ENCODE assay signal across 8 cellular contexts in the genomic region with DNA sequence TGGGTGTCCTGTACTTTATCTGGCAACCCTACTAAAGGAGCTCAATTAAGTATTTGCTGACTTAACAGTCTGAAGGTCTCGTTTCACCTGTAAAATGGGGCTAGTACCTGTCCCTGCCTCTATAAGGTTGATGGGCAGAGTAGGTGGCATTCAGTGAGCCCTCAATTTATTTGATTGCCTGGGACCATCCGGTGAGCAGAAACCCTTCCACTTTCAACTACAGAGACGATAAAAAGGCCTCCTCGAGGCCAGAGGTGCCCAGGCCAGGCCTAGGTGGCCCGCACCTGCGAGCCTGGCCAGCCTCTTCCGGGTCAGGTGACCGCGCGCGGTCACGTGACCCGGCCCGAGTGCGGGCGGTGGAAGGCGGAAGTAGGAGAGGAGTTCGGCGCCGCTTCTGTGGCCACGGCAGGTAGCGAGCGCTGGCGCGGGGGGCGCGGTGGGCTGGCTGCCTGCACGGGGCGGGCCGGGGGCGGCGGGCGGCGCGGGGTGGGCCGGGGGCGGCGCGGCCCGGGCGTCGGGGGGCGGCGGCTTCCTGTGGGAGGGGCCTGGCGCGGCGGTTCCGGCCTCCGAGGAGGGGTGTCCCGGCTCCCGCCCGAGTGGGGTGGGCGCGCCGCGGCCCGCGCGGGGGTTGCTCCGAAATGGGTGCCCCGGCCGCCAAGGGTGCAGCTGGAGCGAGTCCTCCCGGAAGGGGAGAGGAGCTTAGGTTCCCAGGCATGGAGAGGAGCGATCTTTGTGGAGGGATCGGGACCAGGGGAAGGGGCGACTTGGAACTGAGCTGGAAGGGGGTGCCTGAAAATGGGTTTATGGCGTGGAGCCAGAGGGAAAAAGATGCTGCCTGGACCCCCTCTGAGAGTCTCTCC. TPM values are rescaled to one million over a fixed set of nuclear protein-coding genes. Genes with fewer than 3 reads are reported as not detected.
DNase-seq lines count a peak whose midpoint lies in the region; ATAC-seq and TF ChIP-seq lines count a peak whose summit lies in the region.

WWP2 (plus strand) TSS at position 350 of the 860 bp plus-strand sequence. CDS start 24,679 bp downstream, outside the sequence.

- DNase-seq in AML-193 (lab: John Stamatoyannopoulos, UW) (peak; percentile 61 to 67), NCI-H82 (lab: John Stamatoyannopoulos, UW) (peak; percentile 86), lung (ENCODE audit: low spot score) (peak; percentile 73)
- DNase-seq in activated CD8-positive, alpha-beta T cell treated with anti-CD3 and anti-CD28 coated beads, Interleukin-2, amount 10 ng/mL, durations not matched to agents 7 days and 5 days, result peak; percentile 82
- peak; percentile 76 for DNase-seq in effector CD4-positive, alpha-beta T cell
- peak; percentile 55 to 68 (median 57) for DNase-seq in stimulated activated CD4-positive, alpha-beta T cell treated with anti-CD3 and anti-CD28 coated beads, TNF-alpha, amount 100 ng/mL, for 24 hours (ENCODE audit: low read depth in 3 of 3)

- H3K36me3 ChIP-seq in lung (ENCODE audit: control insufficient read depth in 2 of 2, insufficient read depth in 2 of 2, low read length in 2 of 2), result peaks cover 0 to 3% of the 10 kb centered on the region in 2 donors

- H3K27me3 ChIP-seq in lung (ENCODE audit: control insufficient read depth, insufficient read depth), result no peaks in the 10 kb centered on the region

- CTCF ChIA-PET in activated CD8-positive, alpha-beta T cell treated with anti-CD3 and anti-CD28 coated beads, Interleukin-2, amount 10 ng/mL, durations not matched to agents 7 days and 5 days (lab: Charles Lee), result interaction anchor here (0.6 to 3.6 kb wide), 10 partner anchors 8 to 366 kb away, joined by 3 to 29 read pairs (median 4); partner anchors contain the start of genes NOB1 and NQO1

- 1% methylated on average over 54 to 68 of the region's 68 CpGs for WGBS in lung, 2 donors

- peaks cover 0 to 3% of the 10 kb centered on the region in 2 donors for H3K4me1 ChIP-seq in lung (ENCODE audit: control insufficient read depth in 2 of 2, insufficient read depth in 2 of 2, low read length in 2 of 2)

- ATAC-seq in GM19025 (IDR thresholded peaks at IDR 0.05; ENCODE audit: low read depth, unreplicated experiment), result peak; percentile 82
- peak; percentile 85 for ATAC-seq in HG03280 (IDR thresholded peaks at IDR 0.05; ENCODE audit: unreplicated experiment)
- peak; percentile 87 for ATAC-seq in activated CD8-positive, alpha-beta T cell treated with anti-CD3 and anti-CD28 coated beads, Interleukin-2, amount 10 ng/mL, durations not matched to agents 7 days and 5 days
- ATAC-seq in lung (ENCODE audit: insufficient read depth, low FRiP score), result peak; percentile 76

- peaks cover 10% of the 10 kb centered on the region for H3K36me3 Mint-ChIP-seq in activated CD8-positive, alpha-beta T cell treated with anti-CD3 and anti-CD28 coated beads, Interleukin-2, amount 10 ng/mL, durations not matched to agents 7 days and 5 days (ENCODE audit: low read depth)

- H3K9me3 Mint-ChIP-seq in activated CD8-positive, alpha-beta T cell treated with anti-CD3 and anti-CD28 coated beads, Interleukin-2, amount 10 ng/mL, durations not matched to agents 7 days and 5 days (ENCODE audit: insufficient read depth), result no peaks in the 10 kb centered on the region

- no peak for TF ChIP-seq CTCF in lung (IDR thresholded peaks at IDR 0.05; ENCODE audit: control extremely low read depth, extremely low read depth)

- POLR2A ChIA-PET in activated CD8-positive, alpha-beta T cell treated with anti-CD3 and anti-CD28 coated beads, Interleukin-2, amount 10 ng/mL, durations not matched to agents 7 days and 5 days (lab: Charles Lee), result interaction anchor here (0.6 to 3.6 kb wide), 12 partner anchors 8 to 422 kb away, joined by 3 to 27 read pairs (median 3); partner anchors contain the start of genes NIP7, NOB1 and NQO1

- peak within 1 kb of the TSS; percentile 96 for H3K27ac Mint-ChIP-seq in activated CD8-positive, alpha-beta T cell treated with anti-CD3 and anti-CD28 coated beads, Interleukin-2, amount 10 ng/mL, durations not matched to agents 7 days and 5 days

- H3K27me3 Mint-ChIP-seq in activated CD8-positive, alpha-beta T cell treated with anti-CD3 and anti-CD28 coated beads, Interleukin-2, amount 10 ng/mL, durations not matched to agents 7 days and 5 days (ENCODE audit: low read depth), result no peaks in the 10 kb centered on the region

- peak within 1 kb of the TSS; percentile 95 to 97 for H3K27ac ChIP-seq in lung (ENCODE audit: low read depth in 1 of 2, low read length in 1 of 2)

- peaks cover 35% of the 10 kb centered on the region for H3K4me1 Mint-ChIP-seq in activated CD8-positive, alpha-beta T cell treated with anti-CD3 and anti-CD28 coated beads, Interleukin-2, amount 10 ng/mL, durations not matched to agents 7 days and 5 days (ENCODE audit: low read depth)

- peak within 1 kb of the TSS; percentile 89 for H3K4me3 Mint-ChIP-seq in activated CD8-positive, alpha-beta T cell treated with anti-CD3 and anti-CD28 coated beads, Interleukin-2, amount 10 ng/mL, durations not matched to agents 7 days and 5 days

- no peaks in the 10 kb centered on the region for H3K9me3 ChIP-seq in lung (ENCODE audit: control insufficient read depth in 2 of 2, insufficient read depth in 1 of 2, low read length in 1 of 2)

- H3K4me3 ChIP-seq in lung, result peak within 1 kb of the TSS; percentile 87

RNA-seq across cellular contexts. Expression of gene WWP2, which starts in this region (rescaled TPM):
- 10 to 100 TPM; 60.1 to 64.5 TPM for total RNA-seq in activated CD8-positive, alpha-beta T cell treated with anti-CD3 and anti-CD28 coated beads, Interleukin-2, amount 10 ng/mL, durations not matched to agents 7 days and 5 days
- 10 to 100 TPM; 49.8 to 86.6 TPM for total RNA-seq in lung
- polyA plus RNA-seq in lung, result 10 to 100 TPM; 26.1 to 36.9 TPM

Comparison
In these comparisons a context has a peak if more than half of its experiments do, and no peak if none do; other contexts are left out.
1. Peak in every context shown above with its lines: DNase-seq, ATAC-seq, H3K4me3 ChIP-seq and H3K27ac ChIP-seq.